8 cellular contexts compared by ENCODE assay signal in the genomic region with DNA sequence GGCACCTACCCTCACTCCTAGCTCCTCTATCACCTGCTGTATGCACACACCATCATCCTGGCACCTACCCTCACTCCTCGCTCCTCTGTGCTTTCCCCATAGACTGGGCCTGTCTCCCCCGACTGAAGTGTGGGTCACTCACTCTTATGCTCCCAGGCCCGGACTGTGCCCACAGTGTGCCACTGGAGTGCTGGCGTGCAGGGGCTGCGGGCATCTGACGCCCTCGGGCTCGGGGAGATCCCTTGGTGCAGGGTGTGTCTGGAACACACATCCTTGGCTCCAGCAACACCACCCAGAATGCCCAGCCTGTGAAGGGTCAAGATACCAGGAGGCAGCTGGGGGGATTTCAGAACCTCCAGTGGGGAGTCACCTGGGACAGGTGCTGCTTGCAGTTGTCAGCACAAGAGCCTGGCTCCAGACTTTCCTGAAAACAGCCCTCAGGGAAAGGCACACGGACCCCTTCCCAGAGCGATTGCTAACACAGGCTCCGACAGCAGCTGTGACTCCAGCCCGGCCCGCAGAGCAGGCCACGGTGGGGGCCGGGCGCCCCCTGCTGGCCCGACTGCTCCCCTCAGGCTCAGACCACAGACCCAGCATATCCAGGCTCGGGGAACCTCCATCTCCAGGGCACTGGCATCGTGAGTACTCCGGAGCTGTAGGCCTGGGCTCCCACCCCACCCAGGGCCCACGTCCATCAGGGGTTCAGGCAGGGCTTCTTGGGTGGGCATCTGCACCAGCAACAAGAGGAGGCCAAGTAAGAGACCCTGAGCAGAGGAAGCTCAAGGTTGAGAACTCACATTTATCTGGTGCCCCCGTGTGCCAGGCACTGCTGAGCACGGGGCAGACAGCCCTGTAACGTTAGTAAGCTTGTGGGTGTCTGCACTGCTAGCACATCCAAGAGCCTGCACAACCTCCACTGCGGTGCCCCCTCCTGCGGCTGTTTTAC. TPM values are rescaled to one million over a fixed set of nuclear protein-coding genes. Genes with fewer than 3 reads are reported as not detected.
DNase-seq lines count a peak whose midpoint lies in the region; ATAC-seq and TF ChIP-seq lines count a peak whose summit lies in the region.

No MANE protein-coding gene starts in this region.

- no peaks in the 10 kb centered on the region for H3K9me3 ChIP-seq in BE2C

- TF ChIP-seq CTCF in BE2C (IDR thresholded peaks at IDR 0.05; ENCODE audit: low read depth, low read length) (peak; percentile 95), mesothelial cell of epicardium (IDR thresholded peaks at IDR 0.05; ENCODE audit: unreplicated experiment) (peak; percentile 93)

- H3K4me3 ChIP-seq in BE2C (ENCODE audit: low read depth, low read length) = no peak overlapping the region

- H3K36me3 Mint-ChIP-seq in mesothelial cell of epicardium = peaks cover 7% of the 10 kb centered on the region

- peaks cover 2% of the 10 kb centered on the region for H3K4me1 Mint-ChIP-seq in mesothelial cell of epicardium

- H3K4me3 Mint-ChIP-seq in mesothelial cell of epicardium = no peak overlapping the region

- DNase-seq in BE2C (peak; percentile 90), NCI-H510A (lab: John Stamatoyannopoulos, UW) (peak; percentile 44), ecto neural progenitor cell (ENCODE audit: low spot score) (peak; percentile 89), mesothelial cell of epicardium (ENCODE audit: low spot score in 2 of 2, unreplicated experiment in 2 of 2) (peak; percentile 60 to 83)
- peak; percentile 65 to 68 for DNase-seq in activated CD4-positive, alpha-beta T cell treated with anti-CD3 and anti-CD28 coated beads, Interleukin-2, amount 50 U/mL, for 4 hours
- peak; percentile 60 to 68 for DNase-seq in stimulated activated CD8-positive, alpha-beta memory T cell treated with anti-CD3 and anti-CD28 coated beads, Interleukin-2, amount 100 ng/mL, for 48 hours (ENCODE audit: low read depth in 2 of 2)

- no peaks in the 10 kb centered on the region for H3K9me3 Mint-ChIP-seq in mesothelial cell of epicardium

- H3K27ac Mint-ChIP-seq in mesothelial cell of epicardium = no peak overlapping the region

- H3K27me3 Mint-ChIP-seq in mesothelial cell of epicardium (ENCODE audit: low read depth) = no peaks in the 10 kb centered on the region

- H3K36me3 ChIP-seq in BE2C = no peaks in the 10 kb centered on the region

- H3K4me1 ChIP-seq in BE2C = peaks cover 15% of the 10 kb centered on the region

- ATAC-seq in GM18870 (IDR thresholded peaks at IDR 0.05; ENCODE audit: unreplicated experiment) (peak; percentile 86), HG03095 (IDR thresholded peaks at IDR 0.05; ENCODE audit: unreplicated experiment) (peak; percentile 91)

- no peaks in the 10 kb centered on the region for H3K27me3 ChIP-seq in BE2C

RNA-seq across cellular contexts. Expression of gene HS1BP3, which starts 8.6 kb away (rescaled TPM):
- polyA plus RNA-seq in BE2C (2012; ENCODE audit: insufficient read depth, insufficient read length, low read depth) = 28.3 TPM
- total RNA-seq in mesothelial cell of epicardium = 14.3 to 16.5 TPM (median 14.6 TPM) in 3 replicates

RNA-seq across cellular contexts. Expression of gene GDF7, which starts 24.6 kb away (rescaled TPM):
- 0.14 TPM for polyA plus RNA-seq in BE2C (2012; ENCODE audit: insufficient read depth, insufficient read length, low read depth)
- 3.0 to 3.2 TPM (median 3.1 TPM) in 3 replicates for total RNA-seq in mesothelial cell of epicardium
